ENCODE assay signal across 10 cellular contexts in the genomic region with DNA sequence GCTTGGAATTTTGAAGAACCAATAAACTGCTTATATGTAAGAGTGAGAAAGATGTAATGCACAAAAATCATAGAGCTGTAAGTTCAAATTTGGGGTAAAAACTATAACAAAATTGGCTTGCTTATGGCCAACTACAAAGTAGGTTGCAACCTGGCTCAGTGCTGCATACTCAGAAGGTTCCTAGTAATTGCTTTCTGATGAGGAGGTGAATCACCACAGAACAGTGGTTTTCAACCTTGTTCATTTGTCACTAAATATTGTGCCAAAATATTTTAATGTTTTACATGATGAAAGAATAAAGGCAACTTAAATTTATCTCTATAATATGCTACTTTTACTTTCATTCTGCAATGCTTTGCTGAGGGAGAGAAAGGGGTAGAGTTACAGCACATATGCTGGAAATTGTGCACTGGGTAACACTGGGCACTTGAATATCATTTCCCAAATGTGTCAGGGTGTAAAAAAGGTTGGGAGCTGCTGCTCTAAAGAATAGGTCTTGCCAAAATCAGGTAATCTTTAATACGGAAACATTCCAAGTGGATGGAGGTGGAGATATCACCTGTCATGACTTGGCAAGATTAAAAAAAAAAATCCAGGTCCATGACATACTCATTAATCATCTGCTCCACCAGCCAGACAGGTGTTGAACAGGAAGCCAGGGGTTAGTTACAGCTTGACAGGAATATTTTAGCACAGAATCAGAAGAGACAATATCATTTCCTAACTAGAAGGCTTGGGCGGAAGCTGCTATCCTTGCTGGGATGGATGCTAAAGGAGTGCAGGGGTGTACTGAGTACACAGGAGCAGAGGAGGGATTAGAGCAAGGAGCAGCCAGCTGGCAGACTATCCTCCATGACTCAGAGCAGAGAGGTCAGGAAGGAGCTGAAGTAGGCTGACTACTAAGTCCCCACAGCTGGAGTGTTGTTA. TPM values are rescaled to one million over a fixed set of nuclear protein-coding genes. Genes with fewer than 3 reads are reported as not detected.
A peak's percentile ranks its signal among the peaks of the same experiment; 100 is the strongest.
DNase-seq lines count a peak whose midpoint lies in the region; ATAC-seq and TF ChIP-seq lines count a peak whose summit lies in the region.
"Had no signal": no experiment of that assay in that cellular context is flagged by ENCODE, and none has a peak within 500 bp of the region (broad histone marks: within the 10 kb centered on the region; RNA-seq: fewer than 3 reads in every experiment).

No MANE protein-coding gene starts in this region.

- no peak overlapping the region for H3K4me3 ChIP-seq in choroid plexus epithelial cell (ENCODE audit: low read depth, low read length)

- ATAC-seq in GM21526 (IDR thresholded peaks at IDR 0.05; ENCODE audit: low FRiP score, unreplicated experiment) = no peak
- no peak for ATAC-seq in natural killer cell treated with Interleukin-12 subunit alpha and Interleukin-12 subunit beta and Interleukin-15 and Interleukin-18, amount 100 ng/mL, for 72 hours

- intact Hi-C loops in Calu3 (cut with micrococcal nuclease; ENCODE audit: unreplicated experiment) = no loop called here

- H3K27me3 Mint-ChIP-seq in Calu3 (ENCODE audit: unreplicated experiment) = no peaks in the 10 kb centered on the region
- peaks cover 23 to 24% of the 10 kb centered on the region in 2 donors for H3K27me3 Mint-ChIP-seq in natural killer cell treated with Interleukin-12 subunit alpha and Interleukin-12 subunit beta and Interleukin-15 and Interleukin-18, amount 100 ng/mL, for 72 hours

- H3K9me3 Mint-ChIP-seq in Calu3 (ENCODE audit: low read depth, unreplicated experiment) = no peaks in the 10 kb centered on the region
- no peaks in the 10 kb centered on the region for H3K9me3 Mint-ChIP-seq in natural killer cell treated with Interleukin-12 subunit alpha and Interleukin-12 subunit beta and Interleukin-15 and Interleukin-18, amount 100 ng/mL, for 72 hours

- H3K27ac Mint-ChIP-seq in Calu3 (ENCODE audit: unreplicated experiment) = peak overlapping the region; percentile 60
- no peak overlapping the region for H3K27ac Mint-ChIP-seq in natural killer cell treated with Interleukin-12 subunit alpha and Interleukin-12 subunit beta and Interleukin-15 and Interleukin-18, amount 100 ng/mL, for 72 hours

- CTCF ChIA-PET in Calu3 (lab: Charles Lee) = interaction anchor here (1.0 kb wide), 1 partner anchor 42 kb away, joined by 3 read pairs; no protein-coding TSS in a partner anchor

- H3K4me3 Mint-ChIP-seq in Calu3 (ENCODE audit: low read depth, unreplicated experiment) = peak overlapping the region; percentile 41
- H3K4me3 Mint-ChIP-seq in natural killer cell treated with Interleukin-12 subunit alpha and Interleukin-12 subunit beta and Interleukin-15 and Interleukin-18, amount 100 ng/mL, for 72 hours = no peak overlapping the region

- TF ChIP-seq CTCF in Calu3 (IDR thresholded peaks at IDR 0.05; ENCODE audit: unreplicated experiment) = no peak
- TF ChIP-seq CTCF in choroid plexus epithelial cell (conservative IDR thresholded peaks at IDR 0.05; ENCODE audit: low read depth, low read length) = no peak

- no TSS peak for BruUV-seq in Calu3 (replicated peaks; lab: Mats Ljungman, UMichigan)

- H3K36me3 Mint-ChIP-seq in Calu3 (ENCODE audit: insufficient read depth, unreplicated experiment) = no peaks in the 10 kb centered on the region
- no peaks in the 10 kb centered on the region for H3K36me3 Mint-ChIP-seq in natural killer cell treated with Interleukin-12 subunit alpha and Interleukin-12 subunit beta and Interleukin-15 and Interleukin-18, amount 100 ng/mL, for 72 hours

- DNase-seq in Calu3 = peak; percentile 17
- peak; percentile 46 for DNase-seq in NCI-H2029 (lab: John Stamatoyannopoulos, UW)
- peak; percentile 54 for DNase-seq in choroid plexus epithelial cell (ENCODE audit: low read depth)
- peak; percentile 15 for DNase-seq in mucosa of gallbladder (ENCODE audit: low spot score)
- DNase-seq in natural killer cell treated with Interleukin-12 subunit alpha and Interleukin-12 subunit beta and Interleukin-15 and Interleukin-18, amount 100 ng/mL, for 72 hours (ENCODE audit: low spot score) = no peak
- DNase-seq in GM19240 (ENCODE audit: insufficient read length, low spot score) = no peak
- DNase-seq in medulla oblongata (ENCODE audit: extremely low spot score) = no peak
- DNase-seq: activated naive CD4-positive, alpha-beta T cell treated with Interleukin-2 at 50 U/mL for 16 hours had no signal

- peaks cover 11% of the 10 kb centered on the region for H3K4me1 Mint-ChIP-seq in Calu3 (ENCODE audit: low read depth, unreplicated experiment)
- H3K4me1 Mint-ChIP-seq in natural killer cell treated with Interleukin-12 subunit alpha and Interleukin-12 subunit beta and Interleukin-15 and Interleukin-18, amount 100 ng/mL, for 72 hours (ENCODE audit: low read depth in 2 of 2) = no peaks in the 10 kb centered on the region

RNA-seq across cellular contexts. Expression of gene CCL21, which starts 34.6 kb away (rescaled TPM):
- total RNA-seq in Calu3 (2022) (not detected in 2 replicates), mucosa of gallbladder (30.2 TPM)
- total RNA-seq in natural killer cell treated with Interleukin-12 subunit alpha and Interleukin-12 subunit beta and Interleukin-15 and Interleukin-18, amount 100 ng/mL, for 72 hours = not detected
- total RNA-seq: frontal cortex had no signal

RNA-seq across cellular contexts. Expression of gene CCL19, which starts 53.5 kb away (rescaled TPM):
- total RNA-seq in Calu3 (2022) (not detected in 2 replicates), mucosa of gallbladder (4.1 TPM)
- not detected for total RNA-seq in natural killer cell treated with Interleukin-12 subunit alpha and Interleukin-12 subunit beta and Interleukin-15 and Interleukin-18, amount 100 ng/mL, for 72 hours
- total RNA-seq: frontal cortex had no signal

Comparison
In these comparisons a context has a peak if more than half of its experiments do, and no peak if none do; other contexts are left out.
1. DNase-seq: peak in Calu3 (single experiment), NCI-H2029 (single experiment), choroid plexus epithelial cell (single experiment) and mucosa of gallbladder (single experiment); none in natural killer cell treated with Interleukin-12 subunit alpha and Interleukin-12 subunit beta and Interleukin-15 and Interleukin-18, amount 100 ng/mL, for 72 hours (single experiment), GM19240 (single experiment) and medulla oblongata (single experiment).
2. RNA of gene CCL21, which starts 34.6 kb away (total RNA-seq): 30.2 TPM in mucosa of gallbladder (single experiment); not detected in Calu3 and not detected in natural killer cell treated with Interleukin-12 subunit alpha and Interleukin-12 subunit beta and Interleukin-15 and Interleukin-18, amount 100 ng/mL, for 72 hours; every median in the first group is over 10 times any median in the second.